Comparison of ENCODE assay signal across 8 cellular contexts in the genomic region with DNA sequence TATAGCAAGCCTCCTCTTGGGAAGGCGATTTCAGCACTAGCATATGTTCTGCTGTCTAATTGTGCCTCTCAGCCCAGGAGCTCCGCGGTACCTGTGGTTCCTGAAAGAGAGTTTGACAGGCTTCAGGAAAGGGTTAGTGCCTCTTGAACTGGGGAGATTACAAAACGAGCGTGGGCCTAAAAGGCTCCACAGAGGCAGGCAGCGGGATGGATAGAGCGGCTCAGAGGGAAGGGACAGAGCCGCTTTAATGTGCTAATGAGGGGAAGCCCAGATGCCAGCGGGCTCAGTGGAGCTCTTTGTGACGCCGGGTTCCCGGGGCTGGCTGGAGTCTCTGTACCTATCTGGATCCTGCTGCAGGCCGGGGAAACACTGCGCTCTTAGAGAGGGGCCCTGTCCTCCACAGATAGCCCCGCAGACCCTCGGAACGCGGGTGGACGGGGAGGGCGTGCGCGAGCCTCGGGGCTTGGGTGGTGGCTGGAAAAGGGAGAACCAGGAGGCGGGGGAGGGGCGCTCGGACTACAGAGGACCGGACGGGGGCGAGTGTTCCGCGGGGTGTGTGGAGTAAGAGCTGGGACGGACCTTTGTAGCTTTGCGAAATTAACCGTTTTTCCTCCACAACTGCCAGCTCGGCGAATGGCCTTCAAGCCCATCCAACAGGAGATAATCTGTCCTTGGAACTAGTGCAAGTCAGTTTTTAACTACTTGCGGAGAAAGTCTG. TPM values are rescaled to one million over a fixed set of nuclear protein-coding genes. Genes with fewer than 3 reads are reported as not detected.
DNase-seq lines count a peak whose midpoint lies in the region; ATAC-seq and TF ChIP-seq lines count a peak whose summit lies in the region.

No MANE protein-coding gene starts in this region.

- WGBS in lower leg skin, 2 donors: 2 to 3% methylated on average over 37 of the region's 37 CpGs

- H3K4me3 ChIP-seq in HUES6 (ENCODE audit: low read depth, low read length) (peak overlapping the region; percentile 68), WERI-Rb-1 (ENCODE audit: low read depth, low read length) (peak overlapping the region; percentile 42), iPS-18c (ENCODE audit: insufficient read depth, low read depth, low read length) (peak overlapping the region; percentile 59), skeletal muscle cell (ENCODE audit: low read depth, low read length) (peak overlapping the region; percentile 4), lower leg skin (ENCODE audit: low read depth, poor library complexity, severe bottlenecking) (no peak overlapping the region)

- DNase-seq in WERI-Rb-1 (peak; percentile 38), skeletal muscle cell (ENCODE audit: low read depth) (no peak), lower leg skin (ENCODE audit: low spot score in 2 of 2) (no peak), NCI-H1048 (lab: John Stamatoyannopoulos, UW) (no peak), GF-D8 (lab: John Stamatoyannopoulos, UW) (no peak)

- peaks cover 27% of the 10 kb centered on the region; the same call in 1 of the 2 replicates for H3K27me3 ChIP-seq in HUES6 (ENCODE audit: control insufficient read depth, insufficient read depth, low read length)
- H3K27me3 ChIP-seq in WERI-Rb-1 (ENCODE audit: insufficient read depth, low read depth, severe bottlenecking): no peaks in the 10 kb centered on the region

- peaks cover 8% of the 10 kb centered on the region for H3K4me1 ChIP-seq in HUES6 (ENCODE audit: control insufficient read depth, insufficient read depth, low read length)

- H3K36me3 ChIP-seq in HUES6 (ENCODE audit: control insufficient read depth, insufficient read depth, low read length): no peaks in the 10 kb centered on the region
- H3K36me3 ChIP-seq in WERI-Rb-1: no peaks in the 10 kb centered on the region

- no peak for ATAC-seq in GM18517 (IDR thresholded peaks at IDR 0.05; ENCODE audit: unreplicated experiment)

- no peak overlapping the region for H3K27ac ChIP-seq in HUES6 (ENCODE audit: low read depth, low read length)
- no peak overlapping the region for H3K27ac ChIP-seq in WERI-Rb-1

- H3K9ac ChIP-seq in HUES6 (ENCODE audit: low read length): peak overlapping the region; percentile 71

- no peak for TF ChIP-seq POLR2A in lower leg skin (IDR thresholded peaks at IDR 0.05)

- TF ChIP-seq CTCF in WERI-Rb-1 (IDR thresholded peaks at IDR 0.05; ENCODE audit: low read depth, low read length) (no peak), lower leg skin (IDR thresholded peaks at IDR 0.05) (no peak)

- intact Hi-C loops in lower leg skin (cut with DNase I; ENCODE audit: low total_unique reads): no loop called here

- H3K9me3 ChIP-seq in HUES6 (ENCODE audit: control insufficient read depth, insufficient read depth, low read depth, low read length): no peaks in the 10 kb centered on the region
- no peaks in the 10 kb centered on the region for H3K9me3 ChIP-seq in WERI-Rb-1 (ENCODE audit: severe bottlenecking)
- no peaks in the 10 kb centered on the region for H3K9me3 ChIP-seq in iPS-18c (ENCODE audit: control insufficient read depth, insufficient read depth, low read length)

RNA-seq across cellular contexts. Expression of a gene that starts 12.9 kb away (rescaled TPM):
- total RNA-seq in lower leg skin: under 1 TPM; 0.30 to 0.91 (median 0.48) TPM
